26 cellular contexts compared by ENCODE assay signal in genomic region chr15:71755571-71755970, GRCh38. TPM values are rescaled to one million over a fixed set of nuclear protein-coding genes. Genes with fewer than 3 reads are reported as not detected.
"Had no signal": no experiment of that assay in that cellular context is flagged by ENCODE, and none has a peak within 500 bp of the region (broad histone marks: within the 10 kb centered on the region; RNA-seq: fewer than 3 reads in every experiment).

No MANE protein-coding gene starts in this region.

- H3K27ac ChIP-seq: brain microvascular endothelial cell had no signal

- DNase-seq: activated B cell treated with CpG ODN at 0.5 μM for 24 hours; activated CD4-positive, alpha-beta T cell treated with anti-CD3 and anti-CD28 coated beads for 1 hour; activated CD4-positive, alpha-beta T cell treated with anti-CD3 and anti-CD28 coated beads, Interleukin-2, amount 10 ng/mL, durations not matched to agents 24 days and 14 days; activated CD4-positive, alpha-beta T cell treated with anti-CD3 and anti-CD28 coated beads, Interleukin-2, amount 50 U/mL, for 48 hours; activated CD8-positive, alpha-beta memory T cell treated with anti-CD3 and anti-CD28 coated beads, Interleukin-2, amount 10 ng/mL, durations not matched to agents 7 days and 5 days; activated gamma-delta T cell treated with Interleukin-2 at 50 U/mL for 16 hours; activated naive CD4-positive, alpha-beta T cell treated with anti-CD3 and anti-CD28 coated beads, Interleukin-2, amount 10 ng/mL, durations not matched to agents 7 days and 5 days; activated naive CD8-positive, alpha-beta T cell treated with anti-CD3 and anti-CD28 coated beads for 36 hours; activated T-cell treated with anti-CD3 and anti-CD28 coated beads, Interleukin-2, amount 50 U/mL, for 4 hours; brain microvascular endothelial cell; caudate nucleus; MG63; MV-4-11; NCI-H1105; NCI-H1436 treated with DMSO at 0.1 percent for 48 hours; NCI-H187; NCI-H2081; NCI-H446; NCI-H524; PC-3; SHP77 treated with DMSO at 0.1 percent for 48 hours; T-helper 17 cell; T-helper 9 cell had no signal

- ATAC-seq: activated CD8-positive, alpha-beta memory T cell treated with anti-CD3 and anti-CD28 coated beads, Interleukin-2, amount 10 ng/mL, durations not matched to agents 7 days and 5 days; activated T-cell treated with anti-CD3 and anti-CD28 coated beads, Interleukin-2, amount 50 U/mL, for 4 hours; activated T-helper 17 cell treated with anti-CD3 and anti-CD28 coated beads, Interleukin-2, amount 50 U/mL, for 72 hours; PC-3; T-helper 17 cell had no signal

- H3K27me3 ChIP-seq: brain microvascular endothelial cell, MG63 had no signal

- FAIRE-seq: RCC 7860 had no signal

- H3K4me3 ChIP-seq: MG63 had no signal

RNA-seq across cellular contexts. Expression of gene NR2E3, which starts 54.8 kb away (rescaled TPM):
- total RNA-seq: activated B cell treated with CpG ODN at 0.5 μM for 24 hours; activated CD4-positive, alpha-beta T cell treated with anti-CD3 and anti-CD28 coated beads, Interleukin-2, amount 10 ng/mL, durations not matched to agents 24 days and 14 days; activated CD8-positive, alpha-beta memory T cell treated with anti-CD3 and anti-CD28 coated beads, Interleukin-2, amount 10 ng/mL, durations not matched to agents 7 days and 5 days; activated naive CD8-positive, alpha-beta T cell treated with anti-CD3 and anti-CD28 coated beads for 36 hours; activated T-cell treated with anti-CD3 and anti-CD28 coated beads, Interleukin-2, amount 50 U/mL, for 4 hours; activated T-helper 17 cell treated with anti-CD3 and anti-CD28 coated beads, Interleukin-2, amount 50 U/mL, for 72 hours; SK-MEL-5; T-helper 17 cell had no signal
